Comparison of ENCODE assay signal across 9 cellular contexts in the genomic region with DNA sequence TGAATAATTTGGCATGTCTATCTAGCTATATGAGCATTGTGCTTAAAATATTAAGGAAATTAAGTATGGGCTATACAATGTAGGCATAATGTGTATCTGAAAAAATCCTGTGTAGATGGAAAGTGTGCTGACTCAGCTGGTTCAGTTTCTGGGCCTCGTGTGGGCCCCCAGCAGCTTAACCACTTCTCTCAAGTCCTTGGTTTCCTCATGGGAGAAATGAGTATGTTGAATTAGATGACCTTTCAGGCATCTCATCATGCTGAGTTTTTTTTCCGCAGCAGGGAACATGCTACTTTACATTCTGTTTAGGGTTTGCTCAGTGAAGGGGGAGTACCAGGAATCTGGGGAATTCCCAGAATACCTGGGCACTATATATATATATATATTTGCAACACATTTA.
DNase-seq lines count a peak whose midpoint lies in the region; ATAC-seq and TF ChIP-seq lines count a peak whose summit lies in the region.
"Had no signal": no experiment of that assay in that cellular context is flagged by ENCODE, and none has a peak within 500 bp of the region (broad histone marks: within the 10 kb centered on the region; RNA-seq: fewer than 3 reads in every experiment).

No MANE protein-coding gene starts in this region.

- H3K9ac ChIP-seq in iPS-18a (ENCODE audit: low read length): no peak overlapping the region

- TF ChIP-seq POLR2A in GM18505 (IDR thresholded peaks at IDR 0.05; ENCODE audit: borderline replicate concordance, extremely low read depth, insufficient read depth, insufficient read length): peak; percentile 5

- H3K36me3 ChIP-seq in iPS-18a (ENCODE audit: control insufficient read depth, low read depth, low read length): no peaks in the 10 kb centered on the region

- H3K4me1 ChIP-seq in iPS-18a (ENCODE audit: control insufficient read depth, low read depth, low read length): peaks cover 17% of the 10 kb centered on the region

- no peaks in the 10 kb centered on the region for H3K27me3 ChIP-seq in iPS-18a (ENCODE audit: control insufficient read depth, insufficient read depth, low read length)

- peak; percentile 57 for ATAC-seq in GM18505 (IDR thresholded peaks at IDR 0.05; ENCODE audit: unreplicated experiment)
- peak; percentile 61 for ATAC-seq in GM21737 (IDR thresholded peaks at IDR 0.05; ENCODE audit: unreplicated experiment)

- no peaks in the 10 kb centered on the region for H3K9me3 ChIP-seq in iPS-18a (ENCODE audit: control insufficient read depth, low read depth, low read length)

- no peak overlapping the region for H3K4me3 ChIP-seq in iPS-18a (ENCODE audit: low read length)

- H3K27ac ChIP-seq in iPS-18a (ENCODE audit: low read length): peak overlapping the region; percentile 18
- H3K27ac ChIP-seq: VCaP had no signal

- peak; percentile 51 for DNase-seq in MV-4-11 (lab: John Stamatoyannopoulos, UW)
- no peak for DNase-seq in LoVo (ENCODE audit: low spot score)
- DNase-seq in NK-92 treated with Interleukin-12 subunit alpha and Interleukin-12 subunit beta, amount 100 ng/mL, for 24 hours (lab: John Stamatoyannopoulos, UW): no peak
- no peak for DNase-seq in kidney glomerular epithelial cell (lab: John Stamatoyannopoulos, UW)
- no peak for DNase-seq in OCI-M1 (lab: John Stamatoyannopoulos, UW)
